In genomic region chr7:138066954-138067394, GRCh38 we compare ENCODE assay signal across 1 cellular context.
TF ChIP-seq lines count a peak whose summit lies in the region.

No MANE protein-coding gene starts in this region.

TF ChIP-seq in HepG2, 621 proteins besides CTCF, POLR2A, EP300 and RAD21 (continued from another document):
- TF ChIP-seq ZNF691 (CRISPR knock-in tag; IDR thresholded peaks at IDR 0.05; ENCODE audit: borderline replicate concordance, low read depth) (no peak), SMC3 (IDR thresholded peaks at IDR 0.05; ENCODE audit: low read length) (no peak), PAF1 (CRISPR knock-in tag; IDR thresholded peaks at IDR 0.05) (no peak), ZNF572 (CRISPR knock-in tag; IDR thresholded peaks at IDR 0.05) (no peak), HES4 (CRISPR knock-in tag; IDR thresholded peaks at IDR 0.05; ENCODE audit: borderline replicate concordance) (no peak), ATF5 (CRISPR knock-in tag; IDR thresholded peaks at IDR 0.05; ENCODE audit: low read depth) (no peak), NKX3-1 (CRISPR knock-in tag; IDR thresholded peaks at IDR 0.05) (no peak), ZNF496 (CRISPR knock-in tag; IDR thresholded peaks at IDR 0.05; ENCODE audit: insufficient replicate concordance) (no peak), HNRNPK (IDR thresholded peaks at IDR 0.05; ENCODE audit: low read depth, low read length, poor library complexity, severe bottlenecking) (no peak), HOXD1 (CRISPR knock-in tag; IDR thresholded peaks at IDR 0.05) (no peak), LRRFIP1 (CRISPR knock-in tag; conservative IDR thresholded peaks at IDR 0.05) (no peak), REL (CRISPR knock-in tag; conservative IDR thresholded peaks at IDR 0.05) (no peak), U2AF2 (IDR thresholded peaks at IDR 0.05; ENCODE audit: low read depth, low read length) (no peak), IKZF5 (CRISPR knock-in tag; IDR thresholded peaks at IDR 0.05) (no peak), ZNF383 (CRISPR knock-in tag; IDR thresholded peaks at IDR 0.05; ENCODE audit: borderline replicate concordance) (no peak), REPIN1 (CRISPR knock-in tag; IDR thresholded peaks at IDR 0.05; ENCODE audit: borderline replicate concordance, low read depth) (peak; percentile 93), ZKSCAN8 (CRISPR knock-in tag; IDR thresholded peaks at IDR 0.05; ENCODE audit: borderline replicate concordance) (no peak)
